Comparison of ENCODE assay signal across 16 cellular contexts in the genomic region with DNA sequence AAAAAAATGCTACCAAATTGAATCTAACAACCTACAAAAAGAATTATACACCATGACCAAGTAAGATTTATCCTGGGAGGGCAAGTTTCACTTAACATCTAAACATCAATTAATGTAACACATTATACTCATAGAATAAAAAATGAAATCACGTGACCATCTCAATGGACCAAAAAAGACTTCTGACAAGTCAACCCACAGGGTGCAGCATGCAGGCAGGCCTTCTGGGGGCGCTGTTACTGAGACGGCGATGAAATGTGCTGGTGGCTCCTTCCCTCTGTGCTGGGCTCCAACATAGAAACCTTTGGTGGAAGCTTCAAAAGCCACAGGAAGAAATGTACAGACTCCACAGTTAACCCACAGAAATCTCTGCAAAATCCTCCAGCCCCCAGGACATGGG.
DNase-seq lines count a peak whose midpoint lies in the region; ATAC-seq and TF ChIP-seq lines count a peak whose summit lies in the region.
"Had no signal": no experiment of that assay in that cellular context is flagged by ENCODE, and none has a peak within 500 bp of the region (broad histone marks: within the 10 kb centered on the region; RNA-seq: fewer than 3 reads in every experiment).

No MANE protein-coding gene starts in this region.

- no peaks in the 10 kb centered on the region for H3K27me3 ChIP-seq in BJ (ENCODE audit: control insufficient read depth, insufficient read depth, low read length)
- H3K27me3 ChIP-seq: body of pancreas, sigmoid colon had no signal

- DNase-seq in BJ (ENCODE audit: low read depth) (no peak), HFF-Myc (ENCODE audit: extremely low read depth, low read depth) (no peak), astrocyte of the spinal cord (ENCODE audit: low read depth, low spot score) (no peak), iPS-NIHi7 (ENCODE audit: extremely low spot score) (peak; percentile 64), cerebellar nuclear complex (lab: John Stamatoyannopoulos, UW) (no peak), Right ventricle myocardium inferior (ENCODE audit: missing footprints) (no peak), SK-N-DZ (ENCODE audit: low spot score) (no peak)
- no peak for DNase-seq in activated T-cell treated with anti-CD3 and anti-CD28 coated beads, Interleukin-2, amount 50 U/mL, for 1 hour
- DNase-seq: activated B cell treated with CpG ODN at 0.5 μM for 24 hours; activated naive CD4-positive, alpha-beta T cell treated with anti-CD3 and anti-CD28 coated beads for 36 hours; body of pancreas; GOT3; NCI-H1417; NCI-H2227 treated with DMSO at 0.1 percent for 48 hours; sigmoid colon; stimulated activated CD4-positive, alpha-beta T cell treated with anti-CD3 and anti-CD28 coated beads, Interleukin-4, amount 100 ng/mL, for 1 hour had no signal

- in situ Hi-C loops in astrocyte of the spinal cord (cut with HindIII; ENCODE audit: low sequenced_read_pairs): no loop called here

- CTCF ChIA-PET in BJ (lab: Yijun Ruan, JAX): no interaction called here

- 0 out of 2 replicates have a peak, but pooled peaks have one; percentile 14 for TF ChIP-seq CTCF in BJ (IDR thresholded peaks at IDR 0.05; ENCODE audit: insufficient read depth, low read depth, low read length)
- TF ChIP-seq CTCF in HFF-Myc (IDR thresholded peaks at IDR 0.05; ENCODE audit: low read depth, low read length, missing control alignments): peak; percentile 44
- TF ChIP-seq CTCF in astrocyte of the spinal cord (IDR thresholded peaks at IDR 0.05; ENCODE audit: low read depth, low read length): peak; percentile 17

- ATAC-seq in Right ventricle myocardium inferior: no peak
- ATAC-seq: body of pancreas had no signal

- intact Hi-C loops in Right ventricle myocardium inferior (cut with DNase I): no loop called here

- POLR2A ChIA-PET in BJ (lab: Charles Lee): no interaction called here

- no peak overlapping the region for H3K4me3 ChIP-seq in BJ (ENCODE audit: low read depth, low read length)
- H3K4me3 ChIP-seq in HFF-Myc (replicated peaks; ENCODE audit: low read depth, low read length): no peak overlapping the region
- no peak overlapping the region for H3K4me3 ChIP-seq in astrocyte of the spinal cord (ENCODE audit: low read depth, low read length)
- H3K4me3 ChIP-seq: body of pancreas, sigmoid colon had no signal

- no peaks in the 10 kb centered on the region for H3K36me3 ChIP-seq in BJ (ENCODE audit: control insufficient read depth, insufficient read depth, low read length)
- H3K36me3 ChIP-seq: sigmoid colon had no signal
